8 cellular contexts compared by ENCODE assay signal in genomic region chr12:130775953-130776856, GRCh38.
DNase-seq lines count a peak whose midpoint lies in the region; ATAC-seq and TF ChIP-seq lines count a peak whose summit lies in the region.

No MANE protein-coding gene starts in this region.

- H3K4me3 Mint-ChIP-seq in activated naive CD4-positive, alpha-beta T cell treated with anti-CD3 and anti-CD28 coated beads, Interleukin-2, amount 50 U/mL, for 24 hours, result peak overlapping the region; percentile 88
- peak overlapping the region; percentile 73 for H3K4me3 Mint-ChIP-seq in osteocyte (ENCODE audit: unreplicated experiment)

- H3K27ac ChIP-seq in PC-9, result no peak overlapping the region
- H3K27ac ChIP-seq in thoracic aorta, result peak overlapping the region in 1 of 2 donors; percentile 17

- H3K9me2 ChIP-seq in PC-9 (ENCODE audit: insufficient read depth), result no peaks in the 10 kb centered on the region

- ATAC-seq in thoracic aorta (ENCODE audit: insufficient number of reproducible peaks, low FRiP score, low read depth), result no peak

- no peaks in the 10 kb centered on the region for H3K9me3 Mint-ChIP-seq in activated naive CD4-positive, alpha-beta T cell treated with anti-CD3 and anti-CD28 coated beads, Interleukin-2, amount 50 U/mL, for 24 hours
- H3K9me3 Mint-ChIP-seq in osteocyte (ENCODE audit: unreplicated experiment), result no peaks in the 10 kb centered on the region

- peaks cover 94% of the 10 kb centered on the region for H3K27me3 ChIP-seq in PC-9 (ENCODE audit: insufficient read depth, low read depth)
- H3K27me3 ChIP-seq in thoracic aorta (replicated peaks; ENCODE audit: insufficient read depth), result no peaks in the 10 kb centered on the region

- intact Hi-C loops in PC-9 (cut with micrococcal nuclease; ENCODE audit: unreplicated experiment) (no loop called here), head of caudate nucleus (cut with DNase I) (no loop called here)

- no peaks in the 10 kb centered on the region for H3F3A ChIP-seq in PC-9 (ENCODE audit: insufficient read depth, low read depth)

- POLR2A ChIA-PET in PC-9 (lab: Charles Lee; ENCODE audit: unreplicated experiment), result no interaction called here

- H4K20me1 ChIP-seq in PC-9 (ENCODE audit: insufficient read depth), result no peaks in the 10 kb centered on the region

- H3K36me3 ChIP-seq in PC-9 (ENCODE audit: low read depth) (no peaks in the 10 kb centered on the region), thoracic aorta (no peaks in the 10 kb centered on the region)

- no peak overlapping the region for H2AFZ ChIP-seq in PC-9

- no peak for TF ChIP-seq CTCF in PC-9 (conservative IDR thresholded peaks at IDR 0.05)
- TF ChIP-seq CTCF in osteocyte (IDR thresholded peaks at IDR 0.05), result no peak
- TF ChIP-seq CTCF in thoracic aorta (IDR thresholded peaks at IDR 0.05), result no peak

- H3K4me2 ChIP-seq in PC-9, result peak overlapping the region; percentile 31; the same call in 1 of the 2 replicates

- H3K9me3 ChIP-seq in PC-9 (ENCODE audit: insufficient read depth, low read depth) (no peaks in the 10 kb centered on the region), thoracic aorta (no peaks in the 10 kb centered on the region)

- no peaks in the 10 kb centered on the region for H3K36me3 Mint-ChIP-seq in activated naive CD4-positive, alpha-beta T cell treated with anti-CD3 and anti-CD28 coated beads, Interleukin-2, amount 50 U/mL, for 24 hours
- H3K36me3 Mint-ChIP-seq in osteocyte (ENCODE audit: unreplicated experiment), result peaks cover 8% of the 10 kb centered on the region

- H3K27ac Mint-ChIP-seq in activated naive CD4-positive, alpha-beta T cell treated with anti-CD3 and anti-CD28 coated beads, Interleukin-2, amount 50 U/mL, for 24 hours, result no peak overlapping the region
- H3K27ac Mint-ChIP-seq in osteocyte (ENCODE audit: unreplicated experiment), result peak overlapping the region; percentile 92

- H3K4me3 ChIP-seq in PC-9 (no peak overlapping the region), thoracic aorta (peak overlapping the region; percentile 69)

- DNase-seq in activated CD4-positive, CD25-positive, alpha-beta regulatory T cell treated with anti-CD3 and anti-CD28 coated beads, Interleukin-2, amount 50 U/mL, for 16 hours (ENCODE audit: low read depth, low spot score), result peak; percentile 20
- no peak for DNase-seq in activated CD4-positive, CD25-positive, alpha-beta regulatory T cell treated with anti-CD3 and anti-CD28 coated beads, Interleukin-2, amount 50 U/mL, for 72 hours
- DNase-seq in PC-9, result peak; percentile 39 to 49
- peak; percentile 46 to 93 (median 76) for DNase-seq in head of caudate nucleus
- DNase-seq in osteocyte (ENCODE audit: extremely low spot score, unreplicated experiment), result peak; percentile 93
- no peak for DNase-seq in thoracic aorta (ENCODE audit: low spot score)
- DNase-seq in mesenteric fat pad (ENCODE audit: low spot score), result no peak

- H3K79me2 ChIP-seq in PC-9 (ENCODE audit: low read depth), result no peaks in the 10 kb centered on the region

- H3K27me3 Mint-ChIP-seq in activated naive CD4-positive, alpha-beta T cell treated with anti-CD3 and anti-CD28 coated beads, Interleukin-2, amount 50 U/mL, for 24 hours, result peaks cover 7% of the 10 kb centered on the region
- no peaks in the 10 kb centered on the region for H3K27me3 Mint-ChIP-seq in osteocyte (ENCODE audit: unreplicated experiment)

- BruUV-seq in PC-9 (replicated peaks; lab: Mats Ljungman, UMichigan), result no TSS peak

- CTCF ChIA-PET in PC-9 (lab: Charles Lee), result no interaction called here

- H3K4me1 Mint-ChIP-seq in activated naive CD4-positive, alpha-beta T cell treated with anti-CD3 and anti-CD28 coated beads, Interleukin-2, amount 50 U/mL, for 24 hours, result peaks cover 18% of the 10 kb centered on the region
- peaks cover 30% of the 10 kb centered on the region for H3K4me1 Mint-ChIP-seq in osteocyte (ENCODE audit: unreplicated experiment)

- H3K4me1 ChIP-seq in PC-9 (replicated peaks; ENCODE audit: insufficient read depth), result no peaks in the 10 kb centered on the region
- H3K4me1 ChIP-seq in thoracic aorta (ENCODE audit: control insufficient read depth in 1 of 2, low read depth in 2 of 2), result peaks cover 8 to 17% of the 10 kb centered on the region in 2 donors

Comparison
In these comparisons a context has a peak if more than half of its experiments do, and no peak if none do; other contexts are left out.
1. DNase-seq: peak in activated CD4-positive, CD25-positive, alpha-beta regulatory T cell treated with anti-CD3 and anti-CD28 coated beads, Interleukin-2, amount 50 U/mL, for 16 hours (single experiment), PC-9 (2 of 2), head of caudate nucleus (42 of 42) and osteocyte (single experiment); none in activated CD4-positive, CD25-positive, alpha-beta regulatory T cell treated with anti-CD3 and anti-CD28 coated beads, Interleukin-2, amount 50 U/mL, for 72 hours (single experiment), thoracic aorta (single experiment) and mesenteric fat pad (single experiment).